Comparison of ENCODE assay signal across 18 cellular contexts in genomic region chr1:94580367-94581115, GRCh38. TPM values are rescaled to one million over a fixed set of nuclear protein-coding genes. Genes with fewer than 3 reads are reported as not detected.
DNase-seq lines count a peak whose midpoint lies in the region; ATAC-seq and TF ChIP-seq lines count a peak whose summit lies in the region.
"Had no signal": no experiment of that assay in that cellular context is flagged by ENCODE, and none has a peak within 500 bp of the region (broad histone marks: within the 10 kb centered on the region; RNA-seq: fewer than 3 reads in every experiment).

No MANE protein-coding gene starts in this region.

- H3K4me3 Mint-ChIP-seq in WTC11: no peak overlapping the region
- H3K4me3 Mint-ChIP-seq: activated CD4-positive, alpha-beta T cell treated with anti-CD3 and anti-CD28 coated beads, Interleukin-2, amount 10 ng/mL, durations not matched to agents 24 days and 14 days; CD8-positive, alpha-beta memory T cell; neural crest cell had no signal

- H3K9me3 Mint-ChIP-seq in WTC11: peaks cover 49% of the 10 kb centered on the region

- H3K27me3 Mint-ChIP-seq in WTC11 (ENCODE audit: low read depth): peaks cover 3% of the 10 kb centered on the region; the same call in 1 of the 2 replicates

- H3K9me3 ChIP-seq in thoracic aorta: no peaks in the 10 kb centered on the region
- H3K9me3 ChIP-seq: adrenal gland had no signal

- H3K27ac ChIP-seq in thoracic aorta: peak overlapping the region; percentile 24 to 50
- H3K27ac ChIP-seq: adrenal gland, heart left ventricle, suprapubic skin had no signal

- H3K27me3 ChIP-seq in thoracic aorta (replicated peaks; ENCODE audit: insufficient read depth): no peaks in the 10 kb centered on the region
- H3K27me3 ChIP-seq: adrenal gland, heart left ventricle, suprapubic skin had no signal

- no peaks in the 10 kb centered on the region for H3K36me3 ChIP-seq in thoracic aorta
- H3K36me3 ChIP-seq: adrenal gland, heart left ventricle, suprapubic skin had no signal

- peaks cover 28% of the 10 kb centered on the region for H3K36me3 Mint-ChIP-seq in WTC11

- POLR2A ChIA-PET in WTC11 (lab: Charles Lee): no interaction called here

- H3K4me1 ChIP-seq in thoracic aorta (ENCODE audit: control insufficient read depth in 1 of 2, low read depth in 2 of 2): peaks cover 12 to 38% of the 10 kb centered on the region in 2 donors
- H3K4me1 ChIP-seq: adrenal gland, suprapubic skin had no signal

- DNase-seq in HT-29 (ENCODE audit: low spot score): peak; percentile 8
- no peak for DNase-seq in WTC11 (ENCODE audit: low spot score)
- DNase-seq in fibroblast of the aortic adventitia (ENCODE audit: low read depth): peak; percentile 76
- no peak for DNase-seq in thoracic aorta (ENCODE audit: low spot score)
- no peak for DNase-seq in NCI-H774 (lab: John Stamatoyannopoulos, UW)
- DNase-seq in NCI-H2029 treated with DMSO at 0.1 percent for 48 hours (lab: John Stamatoyannopoulos, UW): no peak
- no peak for DNase-seq in GOT3 (lab: John Stamatoyannopoulos, UW)
- DNase-seq: activated CD4-positive, alpha-beta T cell treated with anti-CD3 and anti-CD28 coated beads, Interleukin-2, amount 10 ng/mL, durations not matched to agents 24 days and 14 days; activated T-cell treated with anti-CD3 and anti-CD28 coated beads, Interleukin-2, amount 50 U/mL, for 48 hours; CD8-positive, alpha-beta memory T cell; heart left ventricle; left ventricle myocardium superior; NCI-H1436; T-helper 2 cell had no signal

- no peak for TF ChIP-seq CTCF in WTC11 (IDR thresholded peaks at IDR 0.05)
- no peak for TF ChIP-seq CTCF in fibroblast of the aortic adventitia (IDR thresholded peaks at IDR 0.05; ENCODE audit: insufficient read depth, low read length)
- TF ChIP-seq CTCF in thoracic aorta (IDR thresholded peaks at IDR 0.05): no peak

- H3K4me3 ChIP-seq in fibroblast of the aortic adventitia (ENCODE audit: low read depth, low read length): no peak overlapping the region
- H3K4me3 ChIP-seq in thoracic aorta: peak overlapping the region; percentile 42
- H3K4me3 ChIP-seq: adrenal gland, heart left ventricle, suprapubic skin had no signal

- H3K27ac Mint-ChIP-seq in WTC11: no peak overlapping the region
- H3K27ac Mint-ChIP-seq: activated CD4-positive, alpha-beta T cell treated with anti-CD3 and anti-CD28 coated beads, Interleukin-2, amount 10 ng/mL, durations not matched to agents 24 days and 14 days; CD8-positive, alpha-beta memory T cell had no signal

- H3K4me1 Mint-ChIP-seq in WTC11: peaks cover 7% of the 10 kb centered on the region
- H3K4me1 Mint-ChIP-seq: activated CD4-positive, alpha-beta T cell treated with anti-CD3 and anti-CD28 coated beads, Interleukin-2, amount 10 ng/mL, durations not matched to agents 24 days and 14 days; CD8-positive, alpha-beta memory T cell had no signal

- CTCF ChIA-PET in WTC11 (lab: Charles Lee): interaction anchor here (0.9 kb wide), 1 partner anchor 13 kb away, joined by 3 read pairs; no protein-coding TSS in a partner anchor

- peak; percentile 24 for ATAC-seq in WTC11
- peak; percentile 36 for ATAC-seq in thoracic aorta (ENCODE audit: insufficient number of reproducible peaks, low FRiP score, low read depth)
- no peak for ATAC-seq in GM18519 (IDR thresholded peaks at IDR 0.05; ENCODE audit: low FRiP score, unreplicated experiment)
- ATAC-seq: heart left ventricle, left ventricle myocardium superior had no signal

TF ChIP-seq in WTC11, 78 proteins besides CTCF, POLR2A, EP300 and RAD21 (continues in another document):
- TF ChIP-seq TEAD1 (CRISPR knock-in tag; IDR thresholded peaks at IDR 0.05) (no peak), ZNF263 (CRISPR knock-in tag; IDR thresholded peaks at IDR 0.05; ENCODE audit: low read depth) (no peak), NFYB (CRISPR knock-in tag; conservative IDR thresholded peaks at IDR 0.05; ENCODE audit: low read depth) (no peak), ZNF416 (CRISPR knock-in tag; IDR thresholded peaks at IDR 0.05) (no peak), E2F5 (CRISPR knock-in tag; IDR thresholded peaks at IDR 0.05) (no peak), FOXP4 (CRISPR knock-in tag; IDR thresholded peaks at IDR 0.05) (no peak), ESRRA (CRISPR knock-in tag; IDR thresholded peaks at IDR 0.05; ENCODE audit: borderline replicate concordance) (no peak), ZNF317 (CRISPR knock-in tag; IDR thresholded peaks at IDR 0.05; ENCODE audit: borderline replicate concordance, low read depth) (no peak), ZMAT4 (CRISPR knock-in tag; IDR thresholded peaks at IDR 0.05) (no peak), MXD4 (CRISPR knock-in tag; IDR thresholded peaks at IDR 0.05; ENCODE audit: borderline replicate concordance) (no peak), PRRX2 (CRISPR knock-in tag; IDR thresholded peaks at IDR 0.05) (no peak)
- TF ChIP-seq, protein P1, sequence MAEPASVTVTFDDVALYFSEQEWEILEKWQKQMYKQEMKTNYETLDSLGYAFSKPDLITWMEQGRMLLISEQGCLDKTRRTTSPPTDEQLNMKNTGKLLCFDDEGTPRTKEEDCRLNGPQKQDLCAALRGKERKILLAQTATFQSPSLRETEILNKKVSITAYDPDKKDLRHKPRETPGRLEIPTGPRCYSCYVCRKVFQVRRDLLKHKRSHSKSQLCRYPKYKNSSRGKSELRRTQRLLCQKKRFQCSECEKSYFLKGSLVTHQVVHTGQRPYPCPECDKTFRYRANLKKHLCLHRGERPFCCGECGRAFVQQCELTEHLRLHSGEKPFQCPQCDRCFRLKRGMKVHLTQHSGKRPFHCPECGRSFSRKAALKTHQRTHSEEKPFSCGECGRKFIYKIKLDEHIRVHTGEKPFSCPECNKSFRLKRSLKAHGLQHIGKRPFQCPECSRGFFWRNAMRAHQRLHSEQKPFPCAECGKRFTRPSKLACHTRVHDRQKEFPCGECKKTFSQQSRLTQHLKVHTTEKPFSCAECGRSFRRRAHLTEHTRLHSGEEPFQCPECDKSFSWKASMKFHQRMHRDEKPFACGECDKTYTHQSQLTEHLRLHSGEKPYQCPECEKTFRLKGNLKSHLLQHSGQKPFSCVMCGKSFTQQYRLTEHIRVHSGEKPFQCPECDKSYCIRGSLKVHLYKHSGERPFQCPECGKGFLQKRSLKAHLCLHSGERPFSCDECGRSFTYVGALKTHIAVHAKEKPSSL (CRISPR knock-in tag; conservative IDR thresholded peaks at IDR 0.05): no peak

RNA-seq across cellular contexts. Expression of gene F3, which starts 39.0 kb away (rescaled TPM):
- 5.5 TPM in 2 replicates for total RNA-seq in HT-29 (2014; rRNA removed; shearing (Covaris generic))
- total RNA-seq in WTC11 (2021) (7.5 to 7.8 TPM (median 7.6 TPM) in 3 replicates), fibroblast of the aortic adventitia (ENCODE audit: low replicate concordance) (6.9 and 24.0 TPM in 2 replicates), thoracic aorta (10 to 100 TPM; 70.5 to 73.6 TPM)

Comparison
In these comparisons a context has a peak if more than half of its experiments do, and no peak if none do; other contexts are left out.
1. DNase-seq: peak in HT-29 (single experiment) and fibroblast of the aortic adventitia (single experiment); none in WTC11 (single experiment), thoracic aorta (single experiment), NCI-H774 (single experiment), NCI-H2029 treated with DMSO at 0.1 percent for 48 hours (single experiment) and GOT3 (single experiment).